ENCODE assay signal across 1 cellular context in genomic region chr12:116520801-116521471, GRCh38.
TF ChIP-seq lines count a peak whose summit lies in the region.

No MANE protein-coding gene starts in this region.

TF ChIP-seq in GM12878, 131 proteins besides CTCF, POLR2A, EP300 and RAD21 (continued from another document):
- TF ChIP-seq CREB1 (IDR thresholded peaks at IDR 0.05; ENCODE audit: low read depth): peak; percentile 43; the same call in 1 of the 2 replicates
